Comparison of ENCODE assay signal across 9 cellular contexts in genomic region chrX:24396236-24396929, GRCh38. TPM values are rescaled to one million over a fixed set of nuclear protein-coding genes. Genes with fewer than 3 reads are reported as not detected.
DNase-seq lines count a peak whose midpoint lies in the region; ATAC-seq and TF ChIP-seq lines count a peak whose summit lies in the region.
"Had no signal": no experiment of that assay in that cellular context is flagged by ENCODE, and none has a peak within 500 bp of the region (broad histone marks: within the 10 kb centered on the region; RNA-seq: fewer than 3 reads in every experiment).

No MANE protein-coding gene starts in this region.

- no peak for TF ChIP-seq EP300 in esophagus muscularis mucosa (IDR thresholded peaks at IDR 0.05)

- TF ChIP-seq CTCF in esophagus muscularis mucosa (IDR thresholded peaks at IDR 0.05) (no peak), Peyer's patch (IDR thresholded peaks at IDR 0.05) (no peak)

- 50% methylated on average over 5 of the region's 5 CpGs for WGBS in esophagus muscularis mucosa

- H3K4me1 ChIP-seq in esophagus muscularis mucosa (peaks cover 0 to 20% (median 17%) of the 10 kb centered on the region in 4 donors), Peyer's patch (no peaks in the 10 kb centered on the region)

- intact Hi-C loops in esophagus muscularis mucosa (cut with DNase I), result loop anchor here (2.0 kb wide), 1 partner anchor 102 kb away; no protein-coding TSS in a partner anchor
- intact Hi-C loops in sciatic nerve (cut with DNase I), result no loop called here

- H3K27ac ChIP-seq in esophagus muscularis mucosa (replicated peaks in 1 of 4) (peak overlapping the region; percentile 65 to 80 (median 70)), Peyer's patch (no peak overlapping the region)

- no peaks in the 10 kb centered on the region for H3K36me3 ChIP-seq in esophagus muscularis mucosa
- H3K36me3 ChIP-seq in Peyer's patch, result no peaks in the 10 kb centered on the region

- H3K4me3 ChIP-seq in esophagus muscularis mucosa (no peak overlapping the region), Peyer's patch (no peak overlapping the region)
- H3K4me3 ChIP-seq: lung had no signal

- peak; percentile 44 for DNase-seq in H4 (ENCODE audit: low spot score)
- peak; percentile 84 for DNase-seq in NCI-H2107 treated with DMSO at 0.1 percent for 48 hours (lab: John Stamatoyannopoulos, UW; ENCODE audit: unreplicated experiment)
- no peak for DNase-seq in esophagus muscularis mucosa (ENCODE audit: extremely low spot score)
- DNase-seq in sciatic nerve (ENCODE audit: low spot score), result no peak
- no peak for DNase-seq in activated naive CD4-positive, alpha-beta T cell treated with anti-CD3 and anti-CD28 coated beads, Interleukin-2, amount 50 U/mL, for 16 hours
- no peak for DNase-seq in globus pallidus (ENCODE audit: low spot score)
- DNase-seq in Peyer's patch, result no peak

- peak; percentile 75 for ATAC-seq in sciatic nerve
- ATAC-seq in HG02678 (IDR thresholded peaks at IDR 0.05; ENCODE audit: unreplicated experiment), result no peak

- H3K27me3 ChIP-seq in esophagus muscularis mucosa (no peaks in the 10 kb centered on the region), Peyer's patch (no peaks in the 10 kb centered on the region)

- H3K9me3 ChIP-seq in esophagus muscularis mucosa (no peaks in the 10 kb centered on the region), Peyer's patch (no peaks in the 10 kb centered on the region)

- TF ChIP-seq POLR2A in esophagus muscularis mucosa (IDR thresholded peaks at IDR 0.05; ENCODE audit: low read depth) (no peak), Peyer's patch (IDR thresholded peaks at IDR 0.05) (no peak)

RNA-seq across cellular contexts. Expression of gene SUPT20HL1, which starts 35.9 kb away (rescaled TPM):
- total RNA-seq in H4 (2014; rRNA removed; shearing (Covaris generic)), result not detected in 2 replicates
- total RNA-seq in esophagus muscularis mucosa (not detected), sciatic nerve (not detected), Peyer's patch (under 1 TPM in 1 of 4 donors, not detected in 3; 0.54 TPM)
- total RNA-seq: lung had no signal

Comparison
In these comparisons a context has a peak if more than half of its experiments do, and no peak if none do; other contexts are left out.
1. DNase-seq: peak in H4 (single experiment) and NCI-H2107 treated with DMSO at 0.1 percent for 48 hours (single experiment); none in esophagus muscularis mucosa (single experiment), sciatic nerve (single experiment), activated naive CD4-positive, alpha-beta T cell treated with anti-CD3 and anti-CD28 coated beads, Interleukin-2, amount 50 U/mL, for 16 hours (single experiment), globus pallidus (single experiment) and Peyer's patch (0 of 3).
2. H3K27ac ChIP-seq: peak in esophagus muscularis mucosa (4 of 4); none in Peyer's patch (0 of 4).